In the genomic region with DNA sequence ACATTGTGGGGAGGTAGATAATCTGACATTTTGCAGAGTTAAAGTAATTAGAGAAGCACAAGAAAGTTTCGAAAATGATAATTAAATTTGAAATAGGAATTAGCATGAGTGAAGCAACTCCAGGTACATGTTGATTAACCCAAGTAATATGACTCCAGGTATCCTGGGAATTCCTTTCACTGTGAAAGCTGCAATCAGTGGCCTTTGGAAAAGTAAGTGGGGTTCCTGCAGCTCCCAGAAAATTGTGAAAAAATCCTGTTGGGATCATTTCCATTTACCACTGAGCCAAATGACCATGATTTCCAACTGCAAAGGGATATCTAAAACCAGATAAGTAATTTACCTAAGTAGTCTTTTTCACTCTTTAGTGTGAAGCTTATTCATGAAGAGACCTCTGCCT, we compare ENCODE assay signal across 1 cellular context.
TF ChIP-seq lines count a peak whose summit lies in the region.

No MANE protein-coding gene starts in this region.

TF ChIP-seq in HCT116, 20 proteins besides CTCF, POLR2A, EP300 and RAD21:
- TF ChIP-seq, protein P1, sequence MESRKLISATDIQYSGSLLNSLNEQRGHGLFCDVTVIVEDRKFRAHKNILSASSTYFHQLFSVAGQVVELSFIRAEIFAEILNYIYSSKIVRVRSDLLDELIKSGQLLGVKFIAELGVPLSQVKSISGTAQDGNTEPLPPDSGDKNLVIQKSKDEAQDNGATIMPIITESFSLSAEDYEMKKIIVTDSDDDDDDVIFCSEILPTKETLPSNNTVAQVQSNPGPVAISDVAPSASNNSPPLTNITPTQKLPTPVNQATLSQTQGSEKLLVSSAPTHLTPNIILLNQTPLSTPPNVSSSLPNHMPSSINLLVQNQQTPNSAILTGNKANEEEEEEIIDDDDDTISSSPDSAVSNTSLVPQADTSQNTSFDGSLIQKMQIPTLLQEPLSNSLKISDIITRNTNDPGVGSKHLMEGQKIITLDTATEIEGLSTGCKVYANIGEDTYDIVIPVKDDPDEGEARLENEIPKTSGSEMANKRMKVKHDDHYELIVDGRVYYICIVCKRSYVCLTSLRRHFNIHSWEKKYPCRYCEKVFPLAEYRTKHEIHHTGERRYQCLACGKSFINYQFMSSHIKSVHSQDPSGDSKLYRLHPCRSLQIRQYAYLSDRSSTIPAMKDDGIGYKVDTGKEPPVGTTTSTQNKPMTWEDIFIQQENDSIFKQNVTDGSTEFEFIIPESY (IDR thresholded peaks at IDR 0.05; ENCODE audit: extremely low read depth, insufficient replicate concordance, low read length) = no peak
- TF ChIP-seq ZFX (IDR thresholded peaks at IDR 0.05) (no peak), FOSL1 (IDR thresholded peaks at IDR 0.05; ENCODE audit: low read depth) (no peak), ZNF274 (IDR thresholded peaks at IDR 0.05; ENCODE audit: low read depth, low read length) (no peak), SP1 (IDR thresholded peaks at IDR 0.05; ENCODE audit: low read depth) (no peak), ELF1 (IDR thresholded peaks at IDR 0.05; ENCODE audit: borderline replicate concordance, low read depth) (no peak), SIN3A (IDR thresholded peaks at IDR 0.05; ENCODE audit: low read depth) (no peak)
